Comparison of ENCODE assay signal across 8 cellular contexts in genomic region chr10:12708921-12709320, GRCh38.
A peak's percentile ranks its signal among the peaks of the same experiment; 100 is the strongest.
DNase-seq lines count a peak whose midpoint lies in the region; ATAC-seq and TF ChIP-seq lines count a peak whose summit lies in the region.
"Had no signal": no experiment of that assay in that cellular context is flagged by ENCODE, and none has a peak within 500 bp of the region (broad histone marks: within the 10 kb centered on the region; RNA-seq: fewer than 3 reads in every experiment).

No MANE protein-coding gene starts in this region.

- POLR2A ChIA-PET in HEK293 (lab: Yijun Ruan, JAX) = interaction anchor here (1.3 kb wide), 1 partner anchor 391 kb away, joined by 4 read pairs; the partner anchor contains the start of gene OPTN

- DNase-seq in T-helper 17 cell = no peak
- DNase-seq in epithelial cell of prostate (ENCODE audit: low read depth, low spot score) = no peak
- DNase-seq in NK-92 treated with Interleukin-12 subunit alpha and Interleukin-12 subunit beta, amount 100 ng/mL, for 24 hours (lab: John Stamatoyannopoulos, UW) = no peak
- no peak for DNase-seq in stimulated activated CD4-positive, alpha-beta T cell treated with anti-CD3 and anti-CD28 coated beads, Interleukin-1b, Interleukin-23, amount 100 ng/mL, for 48 hours
- DNase-seq: NCI-H1105 treated with DMSO at 0.1 percent for 48 hours had no signal

- no peaks in the 10 kb centered on the region for H3K36me3 Mint-ChIP-seq in T-helper 17 cell (ENCODE audit: low read depth)

- H3K36me3 ChIP-seq in HEK293 (ENCODE audit: control insufficient read depth in 2 of 2, insufficient read depth in 1 of 2, low read length in 2 of 2) (no peaks in the 10 kb centered on the region), skeletal muscle satellite cell (ENCODE audit: insufficient read depth, low read length) (no peaks in the 10 kb centered on the region)

- H3K27ac ChIP-seq in HEK293 (ENCODE audit: extremely low read depth, low read depth, low read length) = no peak overlapping the region
- H3K27ac ChIP-seq in epithelial cell of prostate = peak overlapping the region; percentile 87

- no peak overlapping the region for H3K9ac ChIP-seq in skeletal muscle satellite cell (ENCODE audit: low read depth, low read length)

- no peaks in the 10 kb centered on the region for H3K27me3 Mint-ChIP-seq in T-helper 17 cell

- H3K9me3 ChIP-seq in HEK293 (ENCODE audit: control insufficient read depth, insufficient read depth, low read depth, low read length) (no peaks in the 10 kb centered on the region), T-helper 17 cell (ENCODE audit: control insufficient read depth, low read length, poor library complexity, severe bottlenecking) (no peaks in the 10 kb centered on the region), skeletal muscle satellite cell (replicated peaks; ENCODE audit: low read length) (no peaks in the 10 kb centered on the region)

- no peak overlapping the region for H3K4me3 Mint-ChIP-seq in T-helper 17 cell

- no peak for TF ChIP-seq CTCF in HEK293 (tag by site-specific recombination; IDR thresholded peaks at IDR 0.05)

- H3K4me1 Mint-ChIP-seq in T-helper 17 cell = peaks cover 9% of the 10 kb centered on the region

- H3K4me2 ChIP-seq in skeletal muscle satellite cell (ENCODE audit: low read length) = peak overlapping the region; percentile 37

- ATAC-seq in T-helper 17 cell (no peak), GM19467 (IDR thresholded peaks at IDR 0.05; ENCODE audit: unreplicated experiment) (no peak)

- H3K4me1 ChIP-seq in HEK293 (ENCODE audit: control insufficient read depth, insufficient read depth, low read length) (peaks cover 22% of the 10 kb centered on the region), skeletal muscle satellite cell (ENCODE audit: control insufficient read depth, insufficient read depth, low read length) (peaks cover 67% of the 10 kb centered on the region)

- CTCF ChIA-PET in HEK293 (lab: Yijun Ruan, JAX) = interaction anchor here (0.6 to 4.4 kb wide), 9 partner anchors 73 to 493 kb away, joined by 3 to 33 read pairs (median 11); no protein-coding TSS in a partner anchor

- peak overlapping the region; percentile 45 for H3K27ac Mint-ChIP-seq in T-helper 17 cell

- no peaks in the 10 kb centered on the region for H3K27me3 ChIP-seq in skeletal muscle satellite cell (ENCODE audit: control insufficient read depth, insufficient read depth, low read length)

- H3K4me3 ChIP-seq in HEK293 (ENCODE audit: low read depth, low read length) (no peak overlapping the region), skeletal muscle satellite cell (ENCODE audit: low read length) (no peak overlapping the region)

TF ChIP-seq in HEK293, 187 proteins besides CTCF, POLR2A, EP300 and RAD21:
- TF ChIP-seq ZNF335 (tag by site-specific recombination; conservative IDR thresholded peaks at IDR 0.05) (0 out of 2 replicates have a peak, but pooled peaks have one; percentile 7), ZNF530 (tag by site-specific recombination; IDR thresholded peaks at IDR 0.05; ENCODE audit: low read depth) (no peak), PATZ1 (tag by site-specific recombination; IDR thresholded peaks at IDR 0.05) (peak; percentile 33; the same call in 1 of the 2 replicates), GLIS1 (tag by site-specific recombination; IDR thresholded peaks at IDR 0.05) (peak; percentile 73), ZNF510 (tag by site-specific recombination; IDR thresholded peaks at IDR 0.05; ENCODE audit: insufficient replicate concordance) (no peak)
TF ChIP-seq in HEK293: peak in this region for 3.
